In genomic region chr15:40787344-40787841, GRCh38 we compare ENCODE assay signal across 8 cellular contexts. TPM values are rescaled to one million over a fixed set of nuclear protein-coding genes. Genes with fewer than 3 reads are reported as not detected.
A peak's percentile ranks its signal among the peaks of the same experiment; 100 is the strongest.
DNase-seq lines count a peak whose midpoint lies in the region; ATAC-seq, FAIRE-seq and TF ChIP-seq lines count a peak whose summit lies in the region.

No MANE protein-coding gene starts in this region.

- H3K4me3 ChIP-seq in esophagus squamous epithelium: no peak overlapping the region
- H3K4me3 ChIP-seq in small intestine (ENCODE audit: low read depth in 1 of 2, low read length in 2 of 2): no peak overlapping the region

- H3K9me3 Mint-ChIP-seq in activated CD4-positive, alpha-beta memory T cell treated with anti-CD3 and anti-CD28 coated beads, Interleukin-2, amount 10 ng/mL, durations not matched to agents 7 days and 5 days: no peaks in the 10 kb centered on the region

- H3K9me3 ChIP-seq in esophagus squamous epithelium: no peaks in the 10 kb centered on the region
- no peaks in the 10 kb centered on the region for H3K9me3 ChIP-seq in small intestine (ENCODE audit: control insufficient read depth, low read depth)

- peak overlapping the region; percentile 72 to 86 (median 79) for H3K27ac ChIP-seq in esophagus squamous epithelium
- peak overlapping the region; percentile 58 to 94 for H3K27ac ChIP-seq in small intestine (ENCODE audit: low read depth in 1 of 2, low read length in 1 of 2)

- H3K4me1 ChIP-seq in esophagus squamous epithelium (peaks cover 35 to 81% (median 40%) of the 10 kb centered on the region in 3 donors), small intestine (ENCODE audit: control insufficient read depth in 2 of 2, insufficient read depth in 1 of 2, low read depth in 1 of 2, low read length in 1 of 2) (peaks cover 3 to 13% of the 10 kb centered on the region in 2 donors)

- 11 to 29% methylated on average over 4 of the region's 4 CpGs for WGBS in esophagus squamous epithelium, 2 donors
- WGBS in small intestine, 3 donors: 2 to 25% (median 10%) methylated on average over 4 of the region's 4 CpGs

- no peak overlapping the region for H3K4me3 Mint-ChIP-seq in activated CD4-positive, alpha-beta memory T cell treated with anti-CD3 and anti-CD28 coated beads, Interleukin-2, amount 10 ng/mL, durations not matched to agents 7 days and 5 days

- H3K27me3 Mint-ChIP-seq in activated CD4-positive, alpha-beta memory T cell treated with anti-CD3 and anti-CD28 coated beads, Interleukin-2, amount 10 ng/mL, durations not matched to agents 7 days and 5 days: no peaks in the 10 kb centered on the region

- no peak for FAIRE-seq in small intestine (lab: Jason Lieb, UNC)

- H3K4me1 Mint-ChIP-seq in activated CD4-positive, alpha-beta memory T cell treated with anti-CD3 and anti-CD28 coated beads, Interleukin-2, amount 10 ng/mL, durations not matched to agents 7 days and 5 days: peaks cover 26% of the 10 kb centered on the region

- POLR2A ChIA-PET in activated CD4-positive, alpha-beta memory T cell treated with anti-CD3 and anti-CD28 coated beads, Interleukin-2, amount 10 ng/mL, durations not matched to agents 7 days and 5 days (lab: Charles Lee): interaction anchor here (1.0 to 3.5 kb wide), 5 partner anchors 19 to 218 kb away, joined by 5 to 15 read pairs (median 5); partner anchors contain the start of genes DNAJC17, RAD51, RPUSD2 and ZFYVE19

- H3K36me3 Mint-ChIP-seq in activated CD4-positive, alpha-beta memory T cell treated with anti-CD3 and anti-CD28 coated beads, Interleukin-2, amount 10 ng/mL, durations not matched to agents 7 days and 5 days (ENCODE audit: low read depth): peaks cover 13% of the 10 kb centered on the region

- H3K36me3 ChIP-seq in esophagus squamous epithelium (peaks cover 0 to 15% (median 0%) of the 10 kb centered on the region in 3 donors), small intestine (ENCODE audit: control insufficient read depth in 2 of 2, insufficient read depth in 2 of 2, low read length in 2 of 2) (no peaks in the 10 kb centered on the region)

- no peak for TF ChIP-seq CTCF in esophagus squamous epithelium (IDR thresholded peaks at IDR 0.05)

- no peak for TF ChIP-seq POLR2A in esophagus squamous epithelium (IDR thresholded peaks at IDR 0.05)

- H3K27me3 ChIP-seq in esophagus squamous epithelium (no peaks in the 10 kb centered on the region), small intestine (ENCODE audit: control insufficient read depth in 2 of 2, insufficient read depth in 2 of 2, low read length in 2 of 2) (no peaks in the 10 kb centered on the region)

- ATAC-seq in HG02588 (IDR thresholded peaks at IDR 0.05; ENCODE audit: unreplicated experiment): no peak
- ATAC-seq in GM18858 (IDR thresholded peaks at IDR 0.05; ENCODE audit: unreplicated experiment): no peak

- peak; percentile 79 for DNase-seq in DMS79 (lab: John Stamatoyannopoulos, UW)
- peak; percentile 97 to 98 for DNase-seq in NCI-H2081 (lab: John Stamatoyannopoulos, UW)
- peak; percentile 49 for DNase-seq in activated CD4-positive, alpha-beta memory T cell treated with anti-CD3 and anti-CD28 coated beads, Interleukin-2, amount 10 ng/mL, durations not matched to agents 7 days and 5 days
- DNase-seq in esophagus squamous epithelium (lab: John Stamatoyannopoulos, UW): no peak
- peak; percentile 90 for DNase-seq in small intestine
- DNase-seq in NK-92 treated with Interleukin-12 subunit alpha and Interleukin-12 subunit beta, amount 100 ng/mL, for 24 hours (lab: John Stamatoyannopoulos, UW): no peak

- peak overlapping the region; percentile 74 for H3K27ac Mint-ChIP-seq in activated CD4-positive, alpha-beta memory T cell treated with anti-CD3 and anti-CD28 coated beads, Interleukin-2, amount 10 ng/mL, durations not matched to agents 7 days and 5 days

- CTCF ChIA-PET in activated CD4-positive, alpha-beta memory T cell treated with anti-CD3 and anti-CD28 coated beads, Interleukin-2, amount 10 ng/mL, durations not matched to agents 7 days and 5 days (lab: Charles Lee): interaction anchor here (0.7 to 3.5 kb wide), 5 partner anchors 9 to 198 kb away, joined by 3 to 15 read pairs (median 3); partner anchors contain the start of gene VPS18

- intact Hi-C loops in esophagus squamous epithelium (cut with DNase I): no loop called here

RNA-seq across cellular contexts. Expression of gene C15orf62, which starts 17.6 kb away (rescaled TPM):
- total RNA-seq in activated CD4-positive, alpha-beta memory T cell treated with anti-CD3 and anti-CD28 coated beads, Interleukin-2, amount 10 ng/mL, durations not matched to agents 7 days and 5 days: 1 to 10 TPM; 1.1 to 1.2 TPM
- 10 to 100 TPM; 11.3 to 44.3 (median 22.2) TPM for total RNA-seq in esophagus squamous epithelium
- under 1 TPM in 2 of 3 donors, not detected in 1; 0.88 to 0.89 TPM for polyA plus RNA-seq in small intestine

RNA-seq across cellular contexts. Expression of gene ZFYVE19, which starts 19.5 kb away (rescaled TPM):
- 10 to 100 TPM; 27.2 to 29.8 TPM for total RNA-seq in activated CD4-positive, alpha-beta memory T cell treated with anti-CD3 and anti-CD28 coated beads, Interleukin-2, amount 10 ng/mL, durations not matched to agents 7 days and 5 days
- total RNA-seq in esophagus squamous epithelium: 10 to 100 TPM; 16.5 to 33.4 (median 28.9) TPM
- polyA plus RNA-seq in small intestine: 10 to 100 TPM; 28.8 to 94.6 (median 59.4) TPM

RNA-seq across cellular contexts. Expression of gene DNAJC17, which starts 19.9 kb away (rescaled TPM):
- total RNA-seq in activated CD4-positive, alpha-beta memory T cell treated with anti-CD3 and anti-CD28 coated beads, Interleukin-2, amount 10 ng/mL, durations not matched to agents 7 days and 5 days: 10 to 100 TPM; 35.8 to 37.8 TPM
- total RNA-seq in esophagus squamous epithelium: 10 to 100 TPM; 13.9 to 24.0 (median 19.2) TPM
- polyA plus RNA-seq in small intestine: 10 to 100 TPM; 54.5 to 95.9 (median 63.8) TPM

RNA-seq across cellular contexts. Expression of gene GCHFR, which starts 23.5 kb away (rescaled TPM):
- total RNA-seq in activated CD4-positive, alpha-beta memory T cell treated with anti-CD3 and anti-CD28 coated beads, Interleukin-2, amount 10 ng/mL, durations not matched to agents 7 days and 5 days: 10 to 100 TPM; 39.4 to 39.6 TPM
- 10 to 100 TPM in 3 of 4 donors, 1 to 10 TPM in 1; 10.0 to 47.5 (median 41.9) TPM for total RNA-seq in esophagus squamous epithelium
- polyA plus RNA-seq in small intestine: 100 to 1,000 TPM in 2 of 3 donors, 10 to 100 TPM in 1; 96.7 to 150 (median 145) TPM

RNA-seq across cellular contexts. Expression of gene RMDN3, which starts 32.3 kb away (rescaled TPM):
- total RNA-seq in activated CD4-positive, alpha-beta memory T cell treated with anti-CD3 and anti-CD28 coated beads, Interleukin-2, amount 10 ng/mL, durations not matched to agents 7 days and 5 days: 10 to 100 TPM; 28.4 to 30.5 TPM
- 10 to 100 TPM; 21.3 to 31.9 (median 26.4) TPM for total RNA-seq in esophagus squamous epithelium
- polyA plus RNA-seq in small intestine: 10 to 100 TPM; 36.6 to 80.8 (median 68.7) TPM

Comparison
In these comparisons a context has a peak if more than half of its experiments do, and no peak if none do; other contexts are left out.
1. DNase-seq: peak in DMS79 (single experiment), NCI-H2081 (2 of 2), activated CD4-positive, alpha-beta memory T cell treated with anti-CD3 and anti-CD28 coated beads, Interleukin-2, amount 10 ng/mL, durations not matched to agents 7 days and 5 days (single experiment) and small intestine (single experiment); none in esophagus squamous epithelium (single experiment) and NK-92 treated with Interleukin-12 subunit alpha and Interleukin-12 subunit beta, amount 100 ng/mL, for 24 hours (single experiment).
2. RNA of gene C15orf62, which starts 17.6 kb away (total RNA-seq): 11.3 to 44.3 TPM in esophagus squamous epithelium; 1.1 to 1.2 TPM in activated CD4-positive, alpha-beta memory T cell treated with anti-CD3 and anti-CD28 coated beads, Interleukin-2, amount 10 ng/mL, durations not matched to agents 7 days and 5 days; every median in the first group is over 4 times any median in the second.